ENCODE assay signal across 9 cellular contexts in the genomic region with DNA sequence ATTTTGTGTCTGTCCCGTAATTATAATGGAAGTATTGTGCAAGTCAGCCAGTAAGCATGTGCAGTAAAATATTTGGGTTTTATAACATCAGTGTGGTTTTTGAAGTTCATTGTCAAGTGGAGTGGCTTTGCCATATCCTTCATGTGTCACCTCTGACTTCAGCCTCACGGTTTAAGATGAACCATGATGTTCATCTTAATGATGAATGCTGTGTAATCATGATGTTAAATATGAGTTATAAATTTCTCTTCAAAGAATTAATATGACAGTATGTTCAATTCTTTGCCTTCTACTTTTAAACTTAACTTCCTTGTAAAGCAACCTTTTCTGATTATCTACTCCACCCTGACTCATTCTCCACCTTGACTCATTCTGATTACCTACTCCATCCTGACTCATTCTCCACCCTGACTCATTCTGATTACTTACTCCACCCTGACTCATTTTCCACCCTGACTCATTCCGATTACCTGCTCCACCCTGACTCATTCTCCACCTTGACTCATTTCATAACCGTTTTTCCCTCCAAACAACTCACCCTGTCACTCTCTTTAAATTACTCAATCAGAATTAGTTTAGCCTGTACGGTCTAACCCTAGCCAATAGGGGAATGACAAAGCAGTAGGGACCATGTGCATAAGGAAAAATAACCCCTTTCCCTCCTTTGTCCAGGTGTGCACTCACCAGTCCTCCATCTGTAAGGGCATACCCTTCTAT. TPM values are rescaled to one million over a fixed set of nuclear protein-coding genes. Genes with fewer than 3 reads are reported as not detected.
DNase-seq lines count a peak whose midpoint lies in the region; ATAC-seq and TF ChIP-seq lines count a peak whose summit lies in the region.
"Had no signal": no experiment of that assay in that cellular context is flagged by ENCODE, and none has a peak within 500 bp of the region (broad histone marks: within the 10 kb centered on the region; RNA-seq: fewer than 3 reads in every experiment).

No MANE protein-coding gene starts in this region.

- H3K4me3 ChIP-seq in SK-N-SH (ENCODE audit: low read depth in 2 of 2, low read length in 1 of 2) (no peak overlapping the region), PC-9 (no peak overlapping the region), fibroblast of mammary gland (ENCODE audit: control insufficient read depth, low read depth, low read length) (no peak overlapping the region), sigmoid colon (no peak overlapping the region)

- TF ChIP-seq POLR2A in sigmoid colon (IDR thresholded peaks at IDR 0.05): no peak

- H3F3A ChIP-seq in SK-N-SH (replicated peaks; ENCODE audit: insufficient read depth) (peaks cover 6% of the 10 kb centered on the region), PC-9 (ENCODE audit: insufficient read depth, low read depth) (peaks cover 20% of the 10 kb centered on the region)

- no peak overlapping the region for H2AFZ ChIP-seq in SK-N-SH (ENCODE audit: low read depth)
- H2AFZ ChIP-seq in PC-9: no peak overlapping the region

- no peak for TF ChIP-seq RAD21 in SK-N-SH (IDR thresholded peaks at IDR 0.05; ENCODE audit: low read length)

- H3K27me3 ChIP-seq in SK-N-SH (ENCODE audit: insufficient read depth) (no peaks in the 10 kb centered on the region; the same call in 1 of the 2 replicates), PC-9 (ENCODE audit: insufficient read depth, low read depth) (no peaks in the 10 kb centered on the region), sigmoid colon (no peaks in the 10 kb centered on the region)

- H3K79me2 ChIP-seq in SK-N-SH (ENCODE audit: insufficient read depth) (no peaks in the 10 kb centered on the region), PC-9 (ENCODE audit: low read depth) (no peaks in the 10 kb centered on the region)

- 6% methylated on average over 5 of the region's 5 CpGs for WGBS in SK-N-SH (ENCODE audit: low lambda C conversion rate)
- WGBS in sigmoid colon, 2 donors: 39 to 70% methylated on average over 5 of the region's 5 CpGs

- H3K9me2 ChIP-seq in SK-N-SH: no peaks in the 10 kb centered on the region
- H3K9me2 ChIP-seq in PC-9 (ENCODE audit: insufficient read depth): no peaks in the 10 kb centered on the region

- TF ChIP-seq EP300 in SK-N-SH (IDR thresholded peaks at IDR 0.05; ENCODE audit: borderline replicate concordance in 1 of 2, low read depth in 1 of 2, low read length in 1 of 2): no peak
- no peak for TF ChIP-seq EP300 in sigmoid colon (IDR thresholded peaks at IDR 0.05)

- H3K27ac ChIP-seq in SK-N-SH (ENCODE audit: low read depth in 2 of 2, low read length in 1 of 2): no peak overlapping the region
- peak overlapping the region; percentile 77 for H3K27ac ChIP-seq in PC-9
- H3K27ac ChIP-seq in sigmoid colon: no peak overlapping the region
- H3K27ac ChIP-seq: VCaP had no signal

- no TSS peak for BruUV-seq in PC-9 (replicated peaks; lab: Mats Ljungman, UMichigan)

- no peak for ATAC-seq in SK-N-SH treated with all-trans-retinoic acid at 6 μM for 48 hours
- peak; percentile 99 for ATAC-seq in HG02852 (IDR thresholded peaks at IDR 0.05; ENCODE audit: unreplicated experiment)

- DNase-seq in SK-N-SH (no peak), PC-9 (peak; percentile 50 to 94), fibroblast of mammary gland (ENCODE audit: low read depth) (peak; percentile 94), NCI-H2227 (lab: John Stamatoyannopoulos, UW; ENCODE audit: unreplicated experiment) (no peak), sigmoid colon (no peak), GM10248 (ENCODE audit: extremely low spot score) (no peak)

- H3K4me1 ChIP-seq in SK-N-SH (ENCODE audit: control insufficient read depth in 1 of 2, insufficient read depth in 2 of 2, low read depth in 1 of 2, low read length in 1 of 2): no peaks in the 10 kb centered on the region
- H3K4me1 ChIP-seq in PC-9 (replicated peaks; ENCODE audit: insufficient read depth): peaks cover 27% of the 10 kb centered on the region
- no peaks in the 10 kb centered on the region for H3K4me1 ChIP-seq in sigmoid colon

- no peaks in the 10 kb centered on the region for H3K36me3 ChIP-seq in SK-N-SH (replicated peaks in 1 of 2; ENCODE audit: control insufficient read depth in 1 of 2, insufficient read depth in 2 of 2, low read length in 1 of 2)
- H3K36me3 ChIP-seq in PC-9 (ENCODE audit: low read depth): no peaks in the 10 kb centered on the region
- no peaks in the 10 kb centered on the region for H3K36me3 ChIP-seq in sigmoid colon

- H3K9me3 ChIP-seq in SK-N-SH (peaks cover 3% of the 10 kb centered on the region; the same call in 1 of the 2 replicates), PC-9 (ENCODE audit: insufficient read depth, low read depth) (peaks cover 37% of the 10 kb centered on the region), sigmoid colon (peaks cover 0 to 17% (median 1%) of the 10 kb centered on the region in 4 donors)

- CTCF ChIA-PET in SK-N-SH (lab: Yijun Ruan, JAX): no interaction called here
- CTCF ChIA-PET in PC-9 (lab: Charles Lee): no interaction called here
- CTCF ChIA-PET in GM10248 (lab: Yijun Ruan, JAX): no interaction called here

- H4K20me1 ChIP-seq in SK-N-SH (ENCODE audit: insufficient read depth) (no peaks in the 10 kb centered on the region), PC-9 (ENCODE audit: insufficient read depth) (no peaks in the 10 kb centered on the region)

- H3K4me2 ChIP-seq in SK-N-SH: no peak overlapping the region
- H3K4me2 ChIP-seq in PC-9: peak overlapping the region; percentile 29

- TF ChIP-seq CTCF in SK-N-SH (IDR thresholded peaks at IDR 0.05): no peak
- TF ChIP-seq CTCF in PC-9 (conservative IDR thresholded peaks at IDR 0.05): peak; percentile 21; the same call in 1 of the 2 replicates
- TF ChIP-seq CTCF in fibroblast of mammary gland (conservative IDR thresholded peaks at IDR 0.05; ENCODE audit: control insufficient read depth, insufficient read depth, low read depth, low read length): no peak
- no peak for TF ChIP-seq CTCF in sigmoid colon (IDR thresholded peaks at IDR 0.05)
- TF ChIP-seq CTCF in GM10248 (IDR thresholded peaks at IDR 0.05; ENCODE audit: control extremely low read depth, extremely low read depth, low read depth, missing control alignments): no peak

- POLR2A ChIA-PET in SK-N-SH (lab: Yijun Ruan, JAX): no interaction called here
- POLR2A ChIA-PET in PC-9 (lab: Charles Lee; ENCODE audit: unreplicated experiment): no interaction called here
- POLR2A ChIA-PET in GM10248 (lab: Yijun Ruan, JAX): no interaction called here

- no peak overlapping the region for H3K9ac ChIP-seq in SK-N-SH

- intact Hi-C loops in PC-9 (cut with micrococcal nuclease; ENCODE audit: unreplicated experiment) (loop anchor here (2.0 kb wide), 1 partner anchor 50 kb away; the partner anchor contains the start of gene ANKRD10), sigmoid colon (cut with DNase I) (no loop called here)

TF ChIP-seq in SK-N-SH, 30 proteins besides CTCF, POLR2A, EP300 and RAD21 (continues in another document):
- TF ChIP-seq JUND (IDR thresholded peaks at IDR 0.05) (peak; percentile 29; the same call in 1 of the 2 replicates), ZBTB33 (IDR thresholded peaks at IDR 0.05; ENCODE audit: borderline replicate concordance, low read depth) (no peak), RXRA (IDR thresholded peaks at IDR 0.05; ENCODE audit: borderline replicate concordance, low read depth) (no peak), RCOR1 (IDR thresholded peaks at IDR 0.05; ENCODE audit: low read length) (no peak), YY1 (IDR thresholded peaks at IDR 0.05; ENCODE audit: low read depth) (no peak)

TF ChIP-seq in SK-N-SH treated with all-trans-retinoic acid at 6 μM for 48 hours, 23 proteins besides CTCF, POLR2A, EP300 and RAD21 (continues in another document):
- no peak for TF ChIP-seq ZFP30 (CRISPR knock-in tag; IDR thresholded peaks at IDR 0.05)
- TF ChIP-seq CSRNP3 (CRISPR knock-in tag; IDR thresholded peaks at IDR 0.05): no peak
- TF ChIP-seq TOX (CRISPR knock-in tag; IDR thresholded peaks at IDR 0.05; ENCODE audit: borderline replicate concordance): no peak
- TF ChIP-seq ZNF8 (CRISPR knock-in tag; IDR thresholded peaks at IDR 0.05): no peak
- no peak for TF ChIP-seq ESRRG (CRISPR knock-in tag; IDR thresholded peaks at IDR 0.05)
- TF ChIP-seq CREB5 (CRISPR knock-in tag; IDR thresholded peaks at IDR 0.05; ENCODE audit: low read depth): no peak
- no peak for TF ChIP-seq SNAI2 (CRISPR knock-in tag; IDR thresholded peaks at IDR 0.05)
- TF ChIP-seq BACH2 (CRISPR knock-in tag; IDR thresholded peaks at IDR 0.05; ENCODE audit: borderline replicate concordance): no peak

RNA-seq across cellular contexts. Expression of gene ANKRD10, which starts 50.3 kb away (rescaled TPM):
- 53.2 and 77.8 TPM in 2 replicates for polyA plus RNA-seq in SK-N-SH (2012; rRNA removed)
- polyA plus RNA-seq in SK-N-SH (2012; cell fraction: cytosol; rRNA removed): 20.7 and 22.2 TPM in 2 replicates
- polyA plus RNA-seq in SK-N-SH (2012; cell fraction: nucleus; rRNA removed): 274 and 444 TPM in 2 replicates
- total RNA-seq in PC-9 (2021): 154 and 155 TPM in 2 replicates
- total RNA-seq in sigmoid colon: 100 to 1,000 TPM; 141 to 179 (median 150) TPM
- polyA plus RNA-seq in sigmoid colon: 10 to 100 TPM; 41.4 to 73.0 (median 44.9) TPM

Comparison
In these comparisons a context has a peak if more than half of its experiments do, and no peak if none do; other contexts are left out.
1. DNase-seq: peak in PC-9 (2 of 2) and fibroblast of mammary gland (single experiment); none in SK-N-SH (single experiment), NCI-H2227 (single experiment), sigmoid colon (single experiment) and GM10248 (single experiment).